17 cellular contexts compared by ENCODE assay signal in genomic region chr9:124191691-124192208, GRCh38.
DNase-seq lines count a peak whose midpoint lies in the region; ATAC-seq and TF ChIP-seq lines count a peak whose summit lies in the region.
"Had no signal": no experiment of that assay in that cellular context is flagged by ENCODE, and none has a peak within 500 bp of the region (broad histone marks: within the 10 kb centered on the region; RNA-seq: fewer than 3 reads in every experiment).

No MANE protein-coding gene starts in this region.

- intact Hi-C loops in activated CD8-positive, alpha-beta T cell treated with anti-CD3 and anti-CD28 coated beads for 36 hours (cut with micrococcal nuclease) = no loop called here
- intact Hi-C loops in tibial artery (cut with DNase I; ENCODE audit: low total_unique reads) = no loop called here

- no peaks in the 10 kb centered on the region for H3K36me3 ChIP-seq in tibial artery
- H3K36me3 ChIP-seq: BLaER1 treated with 17β-estradiol and CSF1 and Interleukin-3, amounts not matched to agents 10 nM and 100 nM had no signal

- H3K36me3 Mint-ChIP-seq in activated CD8-positive, alpha-beta T cell treated with anti-CD3 and anti-CD28 coated beads, Interleukin-2, amount 10 ng/mL, durations not matched to agents 7 days and 5 days (ENCODE audit: low read depth) = peaks cover 14% of the 10 kb centered on the region
- H3K36me3 Mint-ChIP-seq in activated CD8-positive, alpha-beta T cell treated with anti-CD3 and anti-CD28 coated beads for 36 hours (ENCODE audit: low read depth) = no peaks in the 10 kb centered on the region
- H3K36me3 Mint-ChIP-seq in activated T-helper 17 cell treated with anti-CD3 and anti-CD28 coated beads, Interleukin-2, amount 50 U/mL, for 72 hours (ENCODE audit: low read depth) = no peaks in the 10 kb centered on the region
- H3K36me3 Mint-ChIP-seq in neural crest cell (ENCODE audit: low read depth) (peaks cover 3% of the 10 kb centered on the region), type B pancreatic cell (no peaks in the 10 kb centered on the region)

- POLR2A ChIA-PET in activated CD8-positive, alpha-beta T cell treated with anti-CD3 and anti-CD28 coated beads, Interleukin-2, amount 10 ng/mL, durations not matched to agents 7 days and 5 days (lab: Charles Lee) = no interaction called here
- POLR2A ChIA-PET in activated CD8-positive, alpha-beta T cell treated with anti-CD3 and anti-CD28 coated beads for 36 hours (lab: Charles Lee) = no interaction called here

- peaks cover 0 to 18% of the 10 kb centered on the region in 2 donors for H3K27me3 ChIP-seq in tibial artery
- H3K27me3 ChIP-seq: BLaER1 treated with 17β-estradiol and CSF1 and Interleukin-3, amounts not matched to agents 10 nM and 100 nM had no signal

- H3K9me3 Mint-ChIP-seq in activated CD8-positive, alpha-beta T cell treated with anti-CD3 and anti-CD28 coated beads, Interleukin-2, amount 10 ng/mL, durations not matched to agents 7 days and 5 days (ENCODE audit: insufficient read depth) = peaks cover 27% of the 10 kb centered on the region
- H3K9me3 Mint-ChIP-seq in activated CD8-positive, alpha-beta T cell treated with anti-CD3 and anti-CD28 coated beads for 36 hours = peaks cover 14% of the 10 kb centered on the region
- peaks cover 14% of the 10 kb centered on the region for H3K9me3 Mint-ChIP-seq in activated T-helper 17 cell treated with anti-CD3 and anti-CD28 coated beads, Interleukin-2, amount 50 U/mL, for 72 hours
- H3K9me3 Mint-ChIP-seq in neural crest cell = peaks cover 8% of the 10 kb centered on the region
- H3K9me3 Mint-ChIP-seq in type B pancreatic cell = no peaks in the 10 kb centered on the region

- no peak for TF ChIP-seq CTCF in activated CD8-positive, alpha-beta T cell treated with anti-CD3 and anti-CD28 coated beads for 36 hours (IDR thresholded peaks at IDR 0.05)
- TF ChIP-seq CTCF in neural crest cell (conservative IDR thresholded peaks at IDR 0.05) = no peak
- no peak for TF ChIP-seq CTCF in type B pancreatic cell (conservative IDR thresholded peaks at IDR 0.05)
- no peak for TF ChIP-seq CTCF in tibial artery (IDR thresholded peaks at IDR 0.05)

- peaks cover 19% of the 10 kb centered on the region for H3K27me3 Mint-ChIP-seq in activated CD8-positive, alpha-beta T cell treated with anti-CD3 and anti-CD28 coated beads, Interleukin-2, amount 10 ng/mL, durations not matched to agents 7 days and 5 days (ENCODE audit: low read depth)
- H3K27me3 Mint-ChIP-seq in activated CD8-positive, alpha-beta T cell treated with anti-CD3 and anti-CD28 coated beads for 36 hours = peaks cover 10% of the 10 kb centered on the region
- H3K27me3 Mint-ChIP-seq in activated T-helper 17 cell treated with anti-CD3 and anti-CD28 coated beads, Interleukin-2, amount 50 U/mL, for 72 hours = peaks cover 3% of the 10 kb centered on the region
- H3K27me3 Mint-ChIP-seq in neural crest cell (ENCODE audit: low read depth) (peaks cover 3% of the 10 kb centered on the region), type B pancreatic cell (peaks cover 46% of the 10 kb centered on the region)

- CTCF ChIA-PET in activated CD8-positive, alpha-beta T cell treated with anti-CD3 and anti-CD28 coated beads, Interleukin-2, amount 10 ng/mL, durations not matched to agents 7 days and 5 days (lab: Charles Lee) = no interaction called here
- CTCF ChIA-PET in activated CD8-positive, alpha-beta T cell treated with anti-CD3 and anti-CD28 coated beads for 36 hours (lab: Charles Lee) = interaction anchor here (1.5 kb wide), 1 partner anchor 64 kb away, joined by 5 read pairs; no protein-coding TSS in a partner anchor

- no peak overlapping the region for H3K4me3 Mint-ChIP-seq in activated CD8-positive, alpha-beta T cell treated with anti-CD3 and anti-CD28 coated beads, Interleukin-2, amount 10 ng/mL, durations not matched to agents 7 days and 5 days
- no peak overlapping the region for H3K4me3 Mint-ChIP-seq in activated CD8-positive, alpha-beta T cell treated with anti-CD3 and anti-CD28 coated beads for 36 hours
- no peak overlapping the region for H3K4me3 Mint-ChIP-seq in activated T-helper 17 cell treated with anti-CD3 and anti-CD28 coated beads, Interleukin-2, amount 50 U/mL, for 72 hours
- H3K4me3 Mint-ChIP-seq in neural crest cell = no peak overlapping the region
- no peak overlapping the region for H3K4me3 Mint-ChIP-seq in type B pancreatic cell

- H3K27ac Mint-ChIP-seq in activated CD8-positive, alpha-beta T cell treated with anti-CD3 and anti-CD28 coated beads, Interleukin-2, amount 10 ng/mL, durations not matched to agents 7 days and 5 days = no peak overlapping the region
- no peak overlapping the region for H3K27ac Mint-ChIP-seq in activated CD8-positive, alpha-beta T cell treated with anti-CD3 and anti-CD28 coated beads for 36 hours
- H3K27ac Mint-ChIP-seq in activated T-helper 17 cell treated with anti-CD3 and anti-CD28 coated beads, Interleukin-2, amount 50 U/mL, for 72 hours = peak overlapping the region; percentile 39
- peak overlapping the region; percentile 85 for H3K27ac Mint-ChIP-seq in neural crest cell (ENCODE audit: unreplicated experiment)
- no peak overlapping the region for H3K27ac Mint-ChIP-seq in type B pancreatic cell

- peak; percentile 6 for DNase-seq in activated CD8-positive, alpha-beta T cell treated with anti-CD3 and anti-CD28 coated beads, Interleukin-2, amount 10 ng/mL, durations not matched to agents 7 days and 5 days
- DNase-seq in activated CD8-positive, alpha-beta T cell treated with anti-CD3 and anti-CD28 coated beads for 36 hours = no peak
- no peak for DNase-seq in neural crest cell (ENCODE audit: low read depth, low spot score)
- DNase-seq in type B pancreatic cell (ENCODE audit: extremely low spot score, unreplicated experiment) = peak; percentile 37
- DNase-seq in RPMI8226 = no peak
- no peak for DNase-seq in tibial artery
- DNase-seq in cerebellum (ENCODE audit: low spot score) = no peak
- DNase-seq: DMS 273 treated with DMSO at 0.1 percent for 48 hours, Karpas-422, MM.1S, NCI-H187 treated with DMSO at 0.1 percent for 48 hours, NCI-H2171 treated with DMSO at 0.1 percent for 48 hours, NCI-H774, SHP77 had no signal

- H3K4me1 ChIP-seq in tibial artery = no peaks in the 10 kb centered on the region

- H3K4me3 ChIP-seq in tibial artery = no peak overlapping the region
- H3K4me3 ChIP-seq: BLaER1 treated with 17β-estradiol and CSF1 and Interleukin-3, amounts not matched to agents 10 nM and 100 nM had no signal

- peaks cover 0 to 5% (median 0%) of the 10 kb centered on the region in 3 donors for H3K9me3 ChIP-seq in tibial artery

- H3K27ac ChIP-seq in tibial artery = no peak overlapping the region
- H3K27ac ChIP-seq: BLaER1 treated with 17β-estradiol and CSF1 and Interleukin-3, amounts not matched to agents 10 nM and 100 nM had no signal

- no peaks in the 10 kb centered on the region for H3K4me1 Mint-ChIP-seq in activated CD8-positive, alpha-beta T cell treated with anti-CD3 and anti-CD28 coated beads, Interleukin-2, amount 10 ng/mL, durations not matched to agents 7 days and 5 days (ENCODE audit: low read depth)
- peaks cover 4% of the 10 kb centered on the region for H3K4me1 Mint-ChIP-seq in activated CD8-positive, alpha-beta T cell treated with anti-CD3 and anti-CD28 coated beads for 36 hours (ENCODE audit: low read depth)
- peaks cover 4% of the 10 kb centered on the region for H3K4me1 Mint-ChIP-seq in activated T-helper 17 cell treated with anti-CD3 and anti-CD28 coated beads, Interleukin-2, amount 50 U/mL, for 72 hours
- H3K4me1 Mint-ChIP-seq in neural crest cell (peaks cover 18% of the 10 kb centered on the region), type B pancreatic cell (ENCODE audit: unreplicated experiment) (no peaks in the 10 kb centered on the region)

- no peak for ATAC-seq in activated CD8-positive, alpha-beta T cell treated with anti-CD3 and anti-CD28 coated beads, Interleukin-2, amount 10 ng/mL, durations not matched to agents 7 days and 5 days
- no peak for ATAC-seq in activated CD8-positive, alpha-beta T cell treated with anti-CD3 and anti-CD28 coated beads for 36 hours
- no peak for ATAC-seq in activated T-helper 17 cell treated with anti-CD3 and anti-CD28 coated beads, Interleukin-2, amount 50 U/mL, for 72 hours (replicated peaks)
- ATAC-seq: Panc1 had no signal

Comparison
In these comparisons a context has a peak if more than half of its experiments do, and no peak if none do; other contexts are left out.
1. DNase-seq: peak in activated CD8-positive, alpha-beta T cell treated with anti-CD3 and anti-CD28 coated beads, Interleukin-2, amount 10 ng/mL, durations not matched to agents 7 days and 5 days (single experiment) and type B pancreatic cell (single experiment); none in activated CD8-positive, alpha-beta T cell treated with anti-CD3 and anti-CD28 coated beads for 36 hours (single experiment), neural crest cell (single experiment), RPMI8226 (single experiment), tibial artery (0 of 2) and cerebellum (single experiment).
2. H3K27ac Mint-ChIP-seq: peak in activated T-helper 17 cell treated with anti-CD3 and anti-CD28 coated beads, Interleukin-2, amount 50 U/mL, for 72 hours (single experiment) and neural crest cell (single experiment); none in activated CD8-positive, alpha-beta T cell treated with anti-CD3 and anti-CD28 coated beads, Interleukin-2, amount 10 ng/mL, durations not matched to agents 7 days and 5 days (single experiment), activated CD8-positive, alpha-beta T cell treated with anti-CD3 and anti-CD28 coated beads for 36 hours (single experiment) and type B pancreatic cell (single experiment).